In genomic region chr1:115088871-115089442, GRCh38 we compare ENCODE assay signal across 8 cellular contexts. TPM values are rescaled to one million over a fixed set of nuclear protein-coding genes. Genes with fewer than 3 reads are reported as not detected.
DNase-seq lines count a peak whose midpoint lies in the region; ATAC-seq and TF ChIP-seq lines count a peak whose summit lies in the region.

No MANE protein-coding gene starts in this region.

- peaks cover 1% of the 10 kb centered on the region for H3K27me3 Mint-ChIP-seq in endothelial cell (ENCODE audit: unreplicated experiment)
- no peaks in the 10 kb centered on the region for H3K27me3 Mint-ChIP-seq in naive thymus-derived CD8-positive, alpha-beta T cell

- TF ChIP-seq CTCF in AG04450 (IDR thresholded peaks at IDR 0.05; ENCODE audit: low read depth, low read length) (no peak), endothelial cell (IDR thresholded peaks at IDR 0.05; ENCODE audit: unreplicated experiment) (no peak)

- no peak for DNase-seq in AG04450 (ENCODE audit: low read depth, low spot score)
- DNase-seq in endothelial cell (ENCODE audit: low spot score) = no peak
- DNase-seq in naive thymus-derived CD8-positive, alpha-beta T cell = no peak
- DNase-seq in HUDEP-2 (lab: John Stamatoyannopoulos, UW; ENCODE audit: unreplicated experiment in 76 of 76) = no peak

- H3K27ac Mint-ChIP-seq in endothelial cell (ENCODE audit: unreplicated experiment) = peak overlapping the region; percentile 70
- peak overlapping the region in 9 of 10 donors; percentile 71 to 93 (median 87) for H3K27ac Mint-ChIP-seq in naive thymus-derived CD8-positive, alpha-beta T cell

- no peaks in the 10 kb centered on the region for H3K9me3 Mint-ChIP-seq in endothelial cell (ENCODE audit: unreplicated experiment)
- H3K9me3 Mint-ChIP-seq in naive thymus-derived CD8-positive, alpha-beta T cell = peaks cover 0 to 2% (median 0%) of the 10 kb centered on the region in 9 donors

- H3K27me3 ChIP-seq in AG04450 (ENCODE audit: control insufficient read depth, insufficient read depth, low read length) = no peaks in the 10 kb centered on the region

- no peaks in the 10 kb centered on the region for H3K36me3 Mint-ChIP-seq in endothelial cell (ENCODE audit: low read depth, unreplicated experiment)
- H3K36me3 Mint-ChIP-seq in naive thymus-derived CD8-positive, alpha-beta T cell = no peaks in the 10 kb centered on the region

- POLR2A ChIA-PET in AG04450 (lab: Yijun Ruan, JAX) = no interaction called here
- POLR2A ChIA-PET in naive thymus-derived CD8-positive, alpha-beta T cell (lab: Charles Lee) = interaction anchor here (1.6 kb wide), 1 partner anchor 18 kb away, joined by 3 read pairs; no protein-coding TSS in a partner anchor

- ATAC-seq in naive thymus-derived CD8-positive, alpha-beta T cell = peak; percentile 3 to 4
- ATAC-seq in HG03095 (IDR thresholded peaks at IDR 0.05; ENCODE audit: unreplicated experiment) = no peak
- ATAC-seq in GM18907 (IDR thresholded peaks at IDR 0.05; ENCODE audit: unreplicated experiment) = no peak
- ATAC-seq in GM19397 (IDR thresholded peaks at IDR 0.05; ENCODE audit: unreplicated experiment) = no peak

- H3K4me3 Mint-ChIP-seq in endothelial cell (ENCODE audit: unreplicated experiment) = peak overlapping the region; percentile 90
- peak overlapping the region; percentile 72 to 87 (median 81) for H3K4me3 Mint-ChIP-seq in naive thymus-derived CD8-positive, alpha-beta T cell

- CTCF ChIA-PET in AG04450 (lab: Charles Lee) = interaction anchor here (1.3 to 1.5 kb wide), 2 partner anchors 36 to 506 kb away, joined by 4 read pairs; no protein-coding TSS in a partner anchor

- H3K9me3 ChIP-seq in AG04450 (ENCODE audit: control insufficient read depth, insufficient read depth, low read length) (no peaks in the 10 kb centered on the region; the same call in 1 of the 2 replicates), KOPT-K1 (ENCODE audit: insufficient read depth, low read length, poor library complexity, severe bottlenecking) (no peaks in the 10 kb centered on the region)

- peak overlapping the region; percentile 66 for H3K4me3 ChIP-seq in AG04450 (ENCODE audit: low read depth, low read length)

- no peaks in the 10 kb centered on the region for H3K36me3 ChIP-seq in KOPT-K1 (ENCODE audit: insufficient read depth, low read length)

- H3K27ac ChIP-seq in AG04450 (ENCODE audit: low read depth, low read length) (no peak overlapping the region), KOPT-K1 (ENCODE audit: low read depth, low read length, poor library complexity, severe bottlenecking) (peak overlapping the region; percentile 50)

- peaks cover 46% of the 10 kb centered on the region for H3K4me1 Mint-ChIP-seq in endothelial cell (ENCODE audit: unreplicated experiment)
- peaks cover 19 to 54% (median 39%) of the 10 kb centered on the region in 4 donors for H3K4me1 Mint-ChIP-seq in naive thymus-derived CD8-positive, alpha-beta T cell

RNA-seq across cellular contexts. Expression of gene TSPAN2, which starts 0.3 kb away (rescaled TPM):
- polyA plus RNA-seq in AG04450 (2011; rRNA removed) = 2.3 and 4.0 TPM in 2 replicates
- 3.0 and 3.2 TPM in 2 replicates for polyA minus RNA-seq in AG04450 (2011; rRNA and poly(A)+ RNA removed)
- total RNA-seq in endothelial cell (ENCODE audit: unreplicated experiment) = 57.9 TPM
- under 1 TPM; 0.68 to 0.77 TPM for total RNA-seq in naive thymus-derived CD8-positive, alpha-beta T cell
- 10 to 100 TPM in 1 of 3 donors, 1 to 10 TPM in 1, under 1 TPM in 1; 0.92 to 16.3 (median 3.2) TPM for polyA plus RNA-seq in naive thymus-derived CD8-positive, alpha-beta T cell

RNA-seq across cellular contexts. Expression of gene TSHB, which starts 59.3 kb away (rescaled TPM):
- not detected in 2 replicates for polyA plus RNA-seq in AG04450 (2011; rRNA removed)
- polyA minus RNA-seq in AG04450 (2011; rRNA and poly(A)+ RNA removed) = not detected in 2 replicates
- total RNA-seq in endothelial cell (ENCODE audit: unreplicated experiment) = not detected
- not detected for total RNA-seq in naive thymus-derived CD8-positive, alpha-beta T cell
- not detected for polyA plus RNA-seq in naive thymus-derived CD8-positive, alpha-beta T cell

Comparison
In these comparisons a context has a peak if more than half of its experiments do, and no peak if none do; other contexts are left out.
1. ATAC-seq: peak in naive thymus-derived CD8-positive, alpha-beta T cell (2 of 2); none in HG03095 (single experiment), GM18907 (single experiment) and GM19397 (single experiment).
2. RNA of gene TSPAN2, which starts 0.3 kb away (total RNA-seq): 57.9 TPM in endothelial cell (single experiment); 0.68 to 0.77 TPM in naive thymus-derived CD8-positive, alpha-beta T cell; every median in the first group is over 10 times any median in the second.